Comparison of ENCODE assay signal across 23 cellular contexts in genomic region chr17:37786481-37786880, GRCh38. TPM values are rescaled to one million over a fixed set of nuclear protein-coding genes. Genes with fewer than 3 reads are reported as not detected.
DNase-seq lines count a peak whose midpoint lies in the region; ATAC-seq, FAIRE-seq and TF ChIP-seq lines count a peak whose summit lies in the region.
"Had no signal": no experiment of that assay in that cellular context is flagged by ENCODE, and none has a peak within 500 bp of the region (broad histone marks: within the 10 kb centered on the region; RNA-seq: fewer than 3 reads in every experiment).

No MANE protein-coding gene starts in this region.

- in situ Hi-C loops in HepG2 (cut with HindIII; ENCODE audit: extremely low pct_ligation_motif_present, low pct_unique_long_range_greater_than_20kb) = no loop called here

- TF ChIP-seq CTCF in HepG2 (CRISPR knock-in tag; IDR thresholded peaks at IDR 0.05) = no peak
- no peak for TF ChIP-seq CTCF in right lobe of liver (IDR thresholded peaks at IDR 0.05)
- no peak for TF ChIP-seq CTCF in chondrocyte (IDR thresholded peaks at IDR 0.05)
- TF ChIP-seq CTCF in nephron (IDR thresholded peaks at IDR 0.05; ENCODE audit: unreplicated experiment in 3 of 3) = no peak
- no peak for TF ChIP-seq CTCF in nephron progenitor cell (IDR thresholded peaks at IDR 0.05)

- BruUV-seq in HepG2 (replicated peaks; lab: Mats Ljungman, UMichigan) = no TSS peak

- H3K4me1 Mint-ChIP-seq in chondrocyte (ENCODE audit: low read depth) (peaks cover 42% of the 10 kb centered on the region), nephron (peaks cover 19% of the 10 kb centered on the region), nephron progenitor cell (peaks cover 6% of the 10 kb centered on the region)
- H3K4me1 Mint-ChIP-seq: CD14-positive monocyte had no signal

- intact Hi-C loops in HepG2 (cut with micrococcal nuclease; ENCODE audit: unreplicated experiment) (no loop called here), right lobe of liver (cut with DNase I) (no loop called here)

- POLR2A ChIA-PET in HepG2 (lab: Yijun Ruan, JAX) = no interaction called here

- no peak for DNase-seq in HepG2 (ENCODE audit: low spot score)
- DNase-seq in right lobe of liver = no peak
- no peak for DNase-seq in chondrocyte (ENCODE audit: low spot score)
- no peak for DNase-seq in substantia nigra (lab: John Stamatoyannopoulos, UW)
- no peak for DNase-seq in hippocampal formation (lab: John Stamatoyannopoulos, UW)
- no peak for DNase-seq in nephron progenitor cell
- no peak for DNase-seq in NCI-H2171 (lab: John Stamatoyannopoulos, UW)
- DNase-seq: CD4-positive, alpha-beta memory T cell; DMS153; DMS79; GDM1; GOT3; H7; HFFc6 had no signal

- no peak overlapping the region for H2AFZ ChIP-seq in HepG2 (ENCODE audit: low read length)

- H3K36me3 ChIP-seq in HepG2 (replicated peaks in 1 of 2; ENCODE audit: control insufficient read depth in 1 of 2, insufficient read depth in 2 of 2, low read length in 2 of 2) (no peaks in the 10 kb centered on the region), right lobe of liver (no peaks in the 10 kb centered on the region)
- H3K36me3 ChIP-seq: BLaER1 had no signal

- no peaks in the 10 kb centered on the region for H4K20me1 ChIP-seq in HepG2 (ENCODE audit: insufficient read depth, low read length)
- H4K20me1 ChIP-seq: BLaER1 had no signal

- H3K4me3 Mint-ChIP-seq in chondrocyte (ENCODE audit: unreplicated experiment) (peak overlapping the region; percentile 27), nephron (no peak overlapping the region), nephron progenitor cell (no peak overlapping the region)
- H3K4me3 Mint-ChIP-seq: CD14-positive monocyte; CD4-positive, alpha-beta memory T cell; HFFc6 had no signal

- H3K4me3 ChIP-seq in HepG2 (replicated peaks in 1 of 3; ENCODE audit: insufficient read depth in 1 of 3, low read depth in 2 of 3, low read length in 3 of 3) = no peak overlapping the region
- no peak overlapping the region for H3K4me3 ChIP-seq in right lobe of liver
- H3K4me3 ChIP-seq: BLaER1 had no signal

- H3K27ac ChIP-seq in HepG2 (ENCODE audit: extremely low read length, insufficient read depth, low read length) = no peak overlapping the region
- no peak overlapping the region for H3K27ac ChIP-seq in right lobe of liver
- no peak overlapping the region for H3K27ac ChIP-seq in substantia nigra (ENCODE audit: low read depth, low read length, poor library complexity, severe bottlenecking)
- H3K27ac ChIP-seq: 22Rv1, BLaER1 had no signal

- H3K27ac Mint-ChIP-seq in chondrocyte (ENCODE audit: unreplicated experiment) (peak overlapping the region; percentile 93), nephron (peak overlapping the region; percentile 69 to 95 (median 79)), nephron progenitor cell (no peak overlapping the region)
- H3K27ac Mint-ChIP-seq: CD14-positive monocyte, HFFc6 had no signal

- H3K4me1 ChIP-seq in HepG2 (ENCODE audit: insufficient read depth, low read length) (peaks cover 31% of the 10 kb centered on the region), right lobe of liver (peaks cover 0 to 14% (median 5%) of the 10 kb centered on the region in 4 donors)

- TF ChIP-seq POLR2A in HepG2 (IDR thresholded peaks at IDR 0.05; ENCODE audit: insufficient read depth in 1 of 2, low read depth in 2 of 2, low read length in 2 of 2) (no peak), right lobe of liver (IDR thresholded peaks at IDR 0.05) (no peak)

- 57% methylated on average over 2 of the region's 2 CpGs for WGBS in HepG2 (ENCODE audit: low lambda C conversion rate)
- WGBS in right lobe of liver (ENCODE audit: insufficient coverage, low coverage, low lambda C conversion rate, missing lambda C conversion rate) = 84% methylated on average over 2 of the region's 2 CpGs

- no peaks in the 10 kb centered on the region for H3K27me3 Mint-ChIP-seq in chondrocyte (ENCODE audit: low read depth)
- peaks cover 33% of the 10 kb centered on the region for H3K27me3 Mint-ChIP-seq in nephron (ENCODE audit: low read depth)
- peaks cover 48% of the 10 kb centered on the region for H3K27me3 Mint-ChIP-seq in nephron progenitor cell (ENCODE audit: low read depth, poor library complexity)

- H3K27me3 ChIP-seq in HepG2 (ENCODE audit: control insufficient read depth in 1 of 2, insufficient read depth in 2 of 2, low read length in 2 of 2) (peaks cover 2 to 13% of the 10 kb centered on the region in 2 experiments; a peak in 4 of 5 replicates), right lobe of liver (no peaks in the 10 kb centered on the region)

- no peak overlapping the region for H3K9ac ChIP-seq in HepG2 (ENCODE audit: insufficient read depth, low read depth, low read length)
- H3K9ac ChIP-seq: BLaER1 had no signal

- H3K79me2 ChIP-seq in HepG2 (ENCODE audit: insufficient read depth, low read length) = no peaks in the 10 kb centered on the region

- CTCF ChIA-PET in HepG2 (lab: Yijun Ruan, JAX; ENCODE audit: low intra/inter-chr PET ratio, low total read pairs) = no interaction called here

- peaks cover 12% of the 10 kb centered on the region for H3K9me3 Mint-ChIP-seq in chondrocyte (ENCODE audit: low read depth)
- H3K9me3 Mint-ChIP-seq in nephron = no peaks in the 10 kb centered on the region
- peaks cover 8% of the 10 kb centered on the region for H3K9me3 Mint-ChIP-seq in nephron progenitor cell
- H3K9me3 Mint-ChIP-seq: CD4-positive, alpha-beta memory T cell; HFFc6 had no signal

- FAIRE-seq in HepG2 (lab: Jason Lieb, UNC) = no peak
- FAIRE-seq: GM12892, GM18507 had no signal

- TF ChIP-seq EP300 in HepG2 (IDR thresholded peaks at IDR 0.05; ENCODE audit: low read depth in 2 of 2, low read length in 2 of 2) (no peak), HepG2 (CRISPR knock-in tag; IDR thresholded peaks at IDR 0.05; ENCODE audit: borderline replicate concordance) (no peak)

- no peaks in the 10 kb centered on the region for H3K9me3 ChIP-seq in HepG2 (ENCODE audit: low read length)
- no peaks in the 10 kb centered on the region for H3K9me3 ChIP-seq in right lobe of liver
- H3K9me3 ChIP-seq: BLaER1 had no signal

- ATAC-seq in HepG2 (no peak), right lobe of liver (no peak)

- H3K36me3 Mint-ChIP-seq in chondrocyte (ENCODE audit: low read depth) (peaks cover 2% of the 10 kb centered on the region), nephron (ENCODE audit: low read depth) (no peaks in the 10 kb centered on the region), nephron progenitor cell (ENCODE audit: low read depth) (no peaks in the 10 kb centered on the region)
- H3K36me3 Mint-ChIP-seq: CD14-positive monocyte; CD4-positive, alpha-beta memory T cell had no signal

- no peak overlapping the region for H3K4me2 ChIP-seq in HepG2 (ENCODE audit: low read depth, low read length)
- H3K4me2 ChIP-seq: BLaER1 had no signal

- TF ChIP-seq RAD21 in HepG2 (CRISPR knock-in tag; IDR thresholded peaks at IDR 0.05) = no peak

TF ChIP-seq in HepG2, 621 proteins besides CTCF, POLR2A, EP300 and RAD21:
- no peak for TF ChIP-seq ZNF562 (CRISPR knock-in tag; IDR thresholded peaks at IDR 0.05; ENCODE audit: borderline replicate concordance)
- no peak for TF ChIP-seq PRMT3 (CRISPR knock-in tag; IDR thresholded peaks at IDR 0.05; ENCODE audit: borderline replicate concordance, low read depth)
- 0 out of 2 replicates have a peak, but pooled peaks have one; percentile 4 for TF ChIP-seq ZNF256 (CRISPR knock-in tag; conservative IDR thresholded peaks at IDR 0.05)

RNA-seq across cellular contexts. Expression of gene HNF1B, which starts 41.6 kb away (rescaled TPM):
- 1.8 and 1.9 TPM in 2 replicates for total RNA-seq in HepG2 (2016; rRNA removed; fragmentation: Illumina TruSeq; extraction: Trizol)
- 0.71 TPM in 2 replicates for total RNA-seq in HepG2 (2016; cell fraction: cytosol; rRNA removed; fragmentation: Illumina TruSeq; extraction: Trizol; ENCODE audit: low read depth)
- total RNA-seq in HepG2 (2016; cell fraction: insoluble cytoplasmic fraction; rRNA removed; fragmentation: Illumina TruSeq; extraction: Trizol) = 1.8 and 2.1 TPM in 2 replicates
- total RNA-seq in HepG2 (2016; cell fraction: membrane; rRNA removed; fragmentation: Illumina TruSeq; extraction: Trizol) = 1.4 and 1.5 TPM in 2 replicates
- total RNA-seq in HepG2 (2016; cell fraction: nucleus; rRNA removed; fragmentation: Illumina TruSeq; extraction: Trizol) = 2.8 and 3.7 TPM in 2 replicates
- polyA plus RNA-seq in HepG2 (2011; rRNA removed) = 4.3 and 5.3 TPM in 2 replicates
- 4.9 and 7.0 TPM in 2 replicates for polyA plus RNA-seq in HepG2 (2011; cell fraction: cytosol; rRNA removed)
- 6.6 and 9.3 TPM in 2 replicates for polyA plus RNA-seq in HepG2 (2011; cell fraction: nucleus; rRNA removed)
- polyA plus RNA-seq in HepG2 (2012) = 6.9 and 8.5 TPM in 2 replicates
- polyA plus RNA-seq in HepG2 (2016; cell fraction: cytosol; fragmentation: Illumina TruSeq; extraction: Trizol; ENCODE audit: low read depth) = 0.77 and 0.84 TPM in 2 replicates
- 3.8 and 5.8 TPM in 2 replicates for polyA plus RNA-seq in HepG2 (2016; cell fraction: insoluble cytoplasmic fraction; fragmentation: Illumina TruSeq; extraction: Trizol; ENCODE audit: low read depth)
- 2.1 and 2.2 TPM in 2 replicates for polyA plus RNA-seq in HepG2 (2016; cell fraction: membrane; fragmentation: Illumina TruSeq; extraction: Trizol; ENCODE audit: low read depth)
- 7.4 and 7.8 TPM in 2 replicates for polyA plus RNA-seq in HepG2 (2016; cell fraction: nucleus; fragmentation: Illumina TruSeq; extraction: Trizol; ENCODE audit: insufficient read depth, low read depth)
- 10.9 TPM in 1 of 2 replicates, not detected in the other for polyA minus RNA-seq in HepG2 (2011; rRNA and poly(A)+ RNA removed; ENCODE audit: low replicate concordance)
- polyA minus RNA-seq in HepG2 (2011; cell fraction: cytosol; rRNA and poly(A)+ RNA removed) = 3.4 and 5.0 TPM in 2 replicates
- 8.7 and 9.5 TPM in 2 replicates for polyA minus RNA-seq in HepG2 (2011; cell fraction: nucleus; rRNA and poly(A)+ RNA removed)
- 1 to 10 TPM; 5.2 to 7.0 (median 5.7) TPM for total RNA-seq in right lobe of liver
- 3.6 to 10.5 TPM (median 10.1 TPM) in 3 replicates for total RNA-seq in chondrocyte
- total RNA-seq: A673; CD4-positive, alpha-beta memory T cell; Daoy; HFFc6 had no signal
- polyA plus RNA-seq: AG04450; CD14-positive monocyte; CD4-positive, alpha-beta memory T cell had no signal
